8 cellular contexts compared by ENCODE assay signal in genomic region chr3:42802876-42803799, GRCh38. TPM values are rescaled to one million over a fixed set of nuclear protein-coding genes. Genes with fewer than 3 reads are reported as not detected.
DNase-seq lines count a peak whose midpoint lies in the region; ATAC-seq and TF ChIP-seq lines count a peak whose summit lies in the region.

No MANE protein-coding gene starts in this region.

- no peak for DNase-seq in left ventricle myocardium inferior
- no peak for DNase-seq in cardiac septum (ENCODE audit: low spot score)
- peak; percentile 29 for DNase-seq in SK-N-DZ (ENCODE audit: low spot score)
- peak; percentile 30 for DNase-seq in epithelial cell of esophagus (ENCODE audit: low read depth)
- no peak for DNase-seq in natural killer cell
- DNase-seq in NCI-H128 (lab: John Stamatoyannopoulos, UW; ENCODE audit: unreplicated experiment) = no peak
- DNase-seq in NCI-H2081 treated with DMSO at 0.1 percent for 48 hours (lab: John Stamatoyannopoulos, UW) = no peak

- H3K36me3 ChIP-seq in left ventricle myocardium inferior = no peaks in the 10 kb centered on the region

- peaks cover 60% of the 10 kb centered on the region for H3K4me1 ChIP-seq in left ventricle myocardium inferior

- H3K27me3 ChIP-seq in left ventricle myocardium inferior (ENCODE audit: low read depth) = no peaks in the 10 kb centered on the region

- H3K27ac ChIP-seq in left ventricle myocardium inferior (replicated peaks) = peak overlapping the region; percentile 98

- peaks cover 38 to 46% of the 10 kb centered on the region in 2 donors for H3K4me1 Mint-ChIP-seq in natural killer cell

- intact Hi-C loops in left ventricle myocardium inferior (cut with micrococcal nuclease) (no loop called here), cardiac septum (cut with DNase I) (no loop called here), natural killer cell (cut with micrococcal nuclease) (no loop called here)

- H3K9me3 Mint-ChIP-seq in natural killer cell = no peaks in the 10 kb centered on the region

- H3K36me3 Mint-ChIP-seq in natural killer cell = no peaks in the 10 kb centered on the region

- H3K27me3 Mint-ChIP-seq in natural killer cell (ENCODE audit: low read depth in 2 of 2) = peaks cover 10 to 16% of the 10 kb centered on the region in 2 donors

- H3K27ac Mint-ChIP-seq in natural killer cell = peak overlapping the region; percentile 83 to 97

- TF ChIP-seq CTCF in left ventricle myocardium inferior (IDR thresholded peaks at IDR 0.05; ENCODE audit: borderline replicate concordance) (no peak), epithelial cell of esophagus (IDR thresholded peaks at IDR 0.05; ENCODE audit: insufficient read depth, low read depth, low read length, missing control alignments) (no peak), natural killer cell (IDR thresholded peaks at IDR 0.05) (no peak)

- H3K4me3 Mint-ChIP-seq in natural killer cell = peak overlapping the region; percentile 91

- no peak for ATAC-seq in natural killer cell
- no peak for ATAC-seq in GM18858 (IDR thresholded peaks at IDR 0.05; ENCODE audit: unreplicated experiment)

- no peaks in the 10 kb centered on the region for H3K9me3 ChIP-seq in left ventricle myocardium inferior (replicated peaks)

- H3K4me3 ChIP-seq in left ventricle myocardium inferior = peak overlapping the region; percentile 93
- peak overlapping the region; percentile 95 for H3K4me3 ChIP-seq in epithelial cell of esophagus (ENCODE audit: low read length)

RNA-seq across cellular contexts. Expression of gene HIGD1A, which starts 1.2 kb away (rescaled TPM):
- total RNA-seq in left ventricle myocardium inferior = 377 TPM
- total RNA-seq in cardiac septum = 266 TPM
- 140 and 157 TPM in 2 replicates for polyA plus RNA-seq in SK-N-DZ (2014; cell fraction: cytosol; rRNA removed)
- polyA plus RNA-seq in SK-N-DZ (2014; cell fraction: nucleus; rRNA removed) = 59.7 and 92.3 TPM in 2 replicates
- total RNA-seq in natural killer cell = 10 to 100 TPM; 24.5 to 28.5 (median 28.2) TPM

RNA-seq across cellular contexts. Expression of gene ACKR2, which starts 6.1 kb away (rescaled TPM):
- total RNA-seq in left ventricle myocardium inferior = 0.44 TPM
- 1.5 TPM for total RNA-seq in cardiac septum
- not detected in 2 replicates for polyA plus RNA-seq in SK-N-DZ (2014; cell fraction: cytosol; rRNA removed)
- not detected in 2 replicates for polyA plus RNA-seq in SK-N-DZ (2014; cell fraction: nucleus; rRNA removed)
- total RNA-seq in natural killer cell = under 1 TPM; 0.56 to 0.95 (median 0.72) TPM

RNA-seq across cellular contexts. Expression of gene CCDC13, which starts 30.1 kb away (rescaled TPM):
- 0.41 TPM for total RNA-seq in left ventricle myocardium inferior
- 1.1 TPM for total RNA-seq in cardiac septum
- polyA plus RNA-seq in SK-N-DZ (2014; cell fraction: cytosol; rRNA removed) = 0.65 and 0.70 TPM in 2 replicates
- 2.4 TPM in 1 of 2 replicates, not detected in the other for polyA plus RNA-seq in SK-N-DZ (2014; cell fraction: nucleus; rRNA removed)
- total RNA-seq in natural killer cell = under 1 TPM; 0.35 to 0.88 (median 0.47) TPM

Comparison
In these comparisons a context has a peak if more than half of its experiments do, and no peak if none do; other contexts are left out.
1. DNase-seq: peak in SK-N-DZ (single experiment) and epithelial cell of esophagus (single experiment); none in left ventricle myocardium inferior (single experiment), cardiac septum (single experiment), natural killer cell (single experiment), NCI-H128 (single experiment) and NCI-H2081 treated with DMSO at 0.1 percent for 48 hours (single experiment).